In genomic region chr1:12019858-12020509, GRCh38 we compare ENCODE assay signal across 8 cellular contexts. TPM values are rescaled to one million over a fixed set of nuclear protein-coding genes. Genes with fewer than 3 reads are reported as not detected.
A peak's percentile ranks its signal among the peaks of the same experiment; 100 is the strongest.
DNase-seq lines count a peak whose midpoint lies in the region; ATAC-seq and TF ChIP-seq lines count a peak whose summit lies in the region.

No MANE protein-coding gene starts in this region.

- CTCF ChIA-PET in A673 (lab: Charles Lee): interaction anchor here (1.0 to 1.8 kb wide), 2 partner anchors 19 to 60 kb away, joined by 3 to 5 read pairs; no protein-coding TSS in a partner anchor

- no peaks in the 10 kb centered on the region for H3K9me3 ChIP-seq in A673 (ENCODE audit: low read depth, low read length, poor library complexity, severe bottlenecking)
- H3K9me3 ChIP-seq in psoas muscle: no peaks in the 10 kb centered on the region

- DNase-seq in A673 (ENCODE audit: low spot score) (no peak), HFFc6 (no peak), glomerular visceral epithelial cell (ENCODE audit: extremely low spot score) (peak; percentile 14), psoas muscle (no peak), EL (no peak), anterior cingulate cortex (lab: John Stamatoyannopoulos, UW) (no peak)

- H3K4me1 ChIP-seq in A673 (ENCODE audit: insufficient read depth, low read length, poor library complexity, severe bottlenecking): no peaks in the 10 kb centered on the region
- peaks cover 5% of the 10 kb centered on the region for H3K4me1 ChIP-seq in psoas muscle

- TF ChIP-seq CTCF in A673 (conservative IDR thresholded peaks at IDR 0.05; ENCODE audit: low read depth, low read length) (no peak), HFFc6 (IDR thresholded peaks at IDR 0.05) (no peak), WI38 (IDR thresholded peaks at IDR 0.05; ENCODE audit: low read depth, low read length) (no peak), psoas muscle (IDR thresholded peaks at IDR 0.05) (no peak)

- peaks cover 10% of the 10 kb centered on the region; the same call in 1 of the 2 replicates for H3K36me3 Mint-ChIP-seq in HFFc6 (ENCODE audit: low read depth)

- no TSS peak for BruUV-seq in A673 (replicated peaks; lab: Mats Ljungman, UMichigan)

- peak overlapping the region; percentile 76 for H3K27ac ChIP-seq in A673 (ENCODE audit: low read depth, low read length, poor library complexity, severe bottlenecking)
- peak overlapping the region; percentile 83 for H3K27ac ChIP-seq in psoas muscle

- no peaks in the 10 kb centered on the region for H3K27me3 ChIP-seq in A673 (replicated peaks; ENCODE audit: insufficient read depth, low read depth, low read length, poor library complexity)
- no peaks in the 10 kb centered on the region for H3K27me3 ChIP-seq in psoas muscle (ENCODE audit: insufficient read depth in 3 of 3, low read length in 2 of 3)

- H3K4me3 ChIP-seq in A673 (ENCODE audit: low read depth, low read length, poor library complexity, severe bottlenecking): peak overlapping the region; percentile 74
- H3K4me3 ChIP-seq in WI38 (ENCODE audit: low read depth, low read length): peak overlapping the region; percentile 84
- H3K4me3 ChIP-seq in psoas muscle: peak overlapping the region; percentile 77

- peak overlapping the region; percentile 90 for H3K4me3 Mint-ChIP-seq in HFFc6

- H3K9me3 Mint-ChIP-seq in HFFc6: no peaks in the 10 kb centered on the region

- intact Hi-C loops in A673 (cut with micrococcal nuclease; ENCODE audit: unreplicated experiment): no loop called here
- intact Hi-C loops in psoas muscle (cut with DNase I): no loop called here

- peak in 2 of 4 donors; percentile 0 to 26 for ATAC-seq in psoas muscle
- no peak for ATAC-seq in GM18867 (IDR thresholded peaks at IDR 0.05; ENCODE audit: unreplicated experiment)

- POLR2A ChIA-PET in A673 (lab: Charles Lee; ENCODE audit: low non-redundant PET): interaction anchor here (0.8 to 1.0 kb wide), 2 partner anchors 112 to 1225 kb away, joined by 6 to 9 read pairs; no protein-coding TSS in a partner anchor

- 8 to 12% (median 9%) methylated on average over 12 of the region's 12 CpGs for WGBS in psoas muscle, 3 donors

- H3K4me1 Mint-ChIP-seq in HFFc6 (ENCODE audit: low read depth): peaks cover 12% of the 10 kb centered on the region

- peak overlapping the region; percentile 51 for H3K27ac Mint-ChIP-seq in HFFc6

- H3K36me3 ChIP-seq in A673 (ENCODE audit: insufficient read depth, low read length, poor library complexity, severe bottlenecking) (peaks cover 12% of the 10 kb centered on the region), psoas muscle (ENCODE audit: insufficient read depth in 1 of 2, low read depth in 1 of 2) (peaks cover 0 to 33% of the 10 kb centered on the region in 2 donors)

- no peaks in the 10 kb centered on the region for H3K27me3 Mint-ChIP-seq in HFFc6 (ENCODE audit: insufficient read depth)

RNA-seq across cellular contexts. Expression of gene MIIP, which starts 0.7 kb away (rescaled TPM):
- total RNA-seq in A673 (2021) (43.8 and 45.9 TPM in 2 replicates), psoas muscle (10 to 100 TPM; 14.4 to 20.3 (median 16.7) TPM)
- total RNA-seq in HFFc6 (2021; fragmentation: NEBNext Ultra II Directional; extraction: Animal tissue kit (Norgen Biotek cat#: 25700)): 10 to 100 TPM in 5 of 6 experiments, 1 to 10 TPM in 1; 9.9 to 14.8 (median 12.6) TPM
- 10 to 100 TPM; 20.0 to 30.5 (median 23.4) TPM for polyA plus RNA-seq in psoas muscle

RNA-seq across cellular contexts. Expression of gene MFN2, which starts 39.7 kb away (rescaled TPM):
- total RNA-seq in A673 (2021) (157 and 160 TPM in 2 replicates), psoas muscle (100 to 1,000 TPM; 245 to 542 (median 320) TPM)
- total RNA-seq in HFFc6 (2021; fragmentation: NEBNext Ultra II Directional; extraction: Animal tissue kit (Norgen Biotek cat#: 25700)): 100 to 1,000 TPM in 4 of 6 experiments, 10 to 100 TPM in 2; 92.8 to 112 (median 101) TPM
- polyA plus RNA-seq in psoas muscle: 100 to 1,000 TPM; 163 to 225 (median 177) TPM

RNA-seq across cellular contexts. Expression of gene TNFRSF8, which starts 43.1 kb away (rescaled TPM):
- not detected in 2 replicates for total RNA-seq in A673 (2021)
- under 1 TPM in 1 of 6 experiments, not detected in 5; 0.07 TPM for total RNA-seq in HFFc6 (2021; fragmentation: NEBNext Ultra II Directional; extraction: Animal tissue kit (Norgen Biotek cat#: 25700))
- under 1 TPM; 0.29 to 0.86 (median 0.50) TPM for total RNA-seq in psoas muscle
- polyA plus RNA-seq in psoas muscle: under 1 TPM; 0.25 to 0.64 (median 0.49) TPM
